16 cellular contexts compared by ENCODE assay signal in genomic region chr10:47245731-47246350, GRCh38. TPM values are rescaled to one million over a fixed set of nuclear protein-coding genes. Genes with fewer than 3 reads are reported as not detected.
"Had no signal": no experiment of that assay in that cellular context is flagged by ENCODE, and none has a peak within 500 bp of the region (broad histone marks: within the 10 kb centered on the region; RNA-seq: fewer than 3 reads in every experiment).

No MANE protein-coding gene starts in this region.

- H3K4me1 ChIP-seq: foreskin keratinocyte, upper lobe of left lung, uterus had no signal

- H3K27ac ChIP-seq: dorsolateral prefrontal cortex, foreskin keratinocyte, neutrophil, upper lobe of left lung, uterus had no signal

- ATAC-seq: effector memory CD8-positive, alpha-beta T cell; foreskin keratinocyte; left colon; mucosa of descending colon; naive thymus-derived CD8-positive, alpha-beta T cell had no signal

- H3K27me3 Mint-ChIP-seq: naive thymus-derived CD8-positive, alpha-beta T cell had no signal

- H3K27me3 ChIP-seq: neutrophil, upper lobe of left lung, uterus had no signal

- H3K4me3 Mint-ChIP-seq: effector memory CD8-positive, alpha-beta T cell; naive thymus-derived CD8-positive, alpha-beta T cell had no signal

- H3K36me3 ChIP-seq: neutrophil, upper lobe of left lung, uterus had no signal

- H3K9me3 Mint-ChIP-seq: effector memory CD8-positive, alpha-beta T cell; naive thymus-derived CD8-positive, alpha-beta T cell had no signal

- H3K27ac Mint-ChIP-seq: effector memory CD8-positive, alpha-beta T cell had no signal

- H3K4me3 ChIP-seq: dorsolateral prefrontal cortex, mucosa of descending colon, upper lobe of left lung, uterus had no signal

- H3K9me3 ChIP-seq: mucosa of descending colon, neutrophil, upper lobe of left lung, uterus had no signal

- DNase-seq: cortex of kidney; dorsolateral prefrontal cortex; effector memory CD8-positive, alpha-beta T cell; foreskin keratinocyte; left colon; mucosa of descending colon; small intestine; stimulated activated CD4-positive, alpha-beta T cell treated with anti-CD3 and anti-CD28 coated beads, Interleukin-2, amount 100 ng/mL, for 48 hours; stimulated activated naive CD4-positive, alpha-beta T cell treated with Interleukin-2 at 50 U/mL for 16 hours; uterus had no signal

- H3K36me3 Mint-ChIP-seq: naive thymus-derived CD8-positive, alpha-beta T cell had no signal

RNA-seq across cellular contexts. Expression of gene GDF10, which starts 54.2 kb away (rescaled TPM):
- total RNA-seq: epithelial cell of proximal tubule, foreskin keratinocyte, kidney epithelial cell, pulmonary artery endothelial cell had no signal
